In genomic region chr1:233254039-233254362, GRCh38 we compare ENCODE assay signal across 1 cellular context.
TF ChIP-seq lines count a peak whose summit lies in the region.

No MANE protein-coding gene starts in this region.

TF ChIP-seq in WTC11, 78 proteins besides CTCF, POLR2A, EP300 and RAD21 (continued from another document):
- no peak for TF ChIP-seq MLX (CRISPR knock-in tag; IDR thresholded peaks at IDR 0.05)
- TF ChIP-seq RORB (CRISPR knock-in tag; IDR thresholded peaks at IDR 0.05), result no peak
- no peak for TF ChIP-seq ETV6 (CRISPR knock-in tag; IDR thresholded peaks at IDR 0.05)
- no peak for TF ChIP-seq RELA (CRISPR knock-in tag; IDR thresholded peaks at IDR 0.05; ENCODE audit: borderline replicate concordance)
- TF ChIP-seq, protein P1, sequence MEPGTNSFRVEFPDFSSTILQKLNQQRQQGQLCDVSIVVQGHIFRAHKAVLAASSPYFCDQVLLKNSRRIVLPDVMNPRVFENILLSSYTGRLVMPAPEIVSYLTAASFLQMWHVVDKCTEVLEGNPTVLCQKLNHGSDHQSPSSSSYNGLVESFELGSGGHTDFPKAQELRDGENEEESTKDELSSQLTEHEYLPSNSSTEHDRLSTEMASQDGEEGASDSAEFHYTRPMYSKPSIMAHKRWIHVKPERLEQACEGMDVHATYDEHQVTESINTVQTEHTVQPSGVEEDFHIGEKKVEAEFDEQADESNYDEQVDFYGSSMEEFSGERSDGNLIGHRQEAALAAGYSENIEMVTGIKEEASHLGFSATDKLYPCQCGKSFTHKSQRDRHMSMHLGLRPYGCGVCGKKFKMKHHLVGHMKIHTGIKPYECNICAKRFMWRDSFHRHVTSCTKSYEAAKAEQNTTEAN (CRISPR knock-in tag; IDR thresholded peaks at IDR 0.05), result no peak
- no peak for TF ChIP-seq ARID4B (CRISPR knock-in tag; IDR thresholded peaks at IDR 0.05; ENCODE audit: borderline replicate concordance)
- TF ChIP-seq E2F1 (CRISPR knock-in tag; IDR thresholded peaks at IDR 0.05), result no peak
